24 cellular contexts compared by ENCODE assay signal in genomic region chr10:19572056-19572455, GRCh38.
"Had no signal": no experiment of that assay in that cellular context is flagged by ENCODE, and none has a peak within 500 bp of the region (broad histone marks: within the 10 kb centered on the region; RNA-seq: fewer than 3 reads in every experiment).

No MANE protein-coding gene starts in this region.

- H3K9me3 ChIP-seq: ascending aorta, breast epithelium, esophagus squamous epithelium, gastroesophageal sphincter, heart right ventricle, pancreas, sigmoid colon, transverse colon had no signal

- H3K27me3 ChIP-seq: ascending aorta, breast epithelium, esophagus squamous epithelium, gastroesophageal sphincter, heart right ventricle, pancreas, sigmoid colon, transverse colon had no signal

- H3K4me1 Mint-ChIP-seq: activated CD4-positive, alpha-beta T cell treated with anti-CD3 and anti-CD28 coated beads, Interleukin-2, amount 10 ng/mL, durations not matched to agents 24 days and 14 days; activated naive CD4-positive, alpha-beta T cell treated with anti-CD3 and anti-CD28 coated beads, Interleukin-2, amount 10 ng/mL, durations not matched to agents 7 days and 5 days; activated naive CD8-positive, alpha-beta T cell treated with anti-CD3 and anti-CD28 coated beads, Interleukin-2, amount 50 U/mL, for 24 hours; immature natural killer cell; naive thymus-derived CD4-positive, alpha-beta T cell had no signal

- H3K4me3 Mint-ChIP-seq: activated CD4-positive, alpha-beta T cell treated with anti-CD3 and anti-CD28 coated beads, Interleukin-2, amount 10 ng/mL, durations not matched to agents 24 days and 14 days; activated CD8-positive, alpha-beta T cell treated with anti-CD3 and anti-CD28 coated beads, Interleukin-2, amount 10 ng/mL, durations not matched to agents 7 days and 5 days; activated naive CD4-positive, alpha-beta T cell treated with anti-CD3 and anti-CD28 coated beads, Interleukin-2, amount 10 ng/mL, durations not matched to agents 7 days and 5 days; activated naive CD8-positive, alpha-beta T cell treated with anti-CD3 and anti-CD28 coated beads, Interleukin-2, amount 50 U/mL, for 24 hours; activated T-cell treated with anti-CD3 and anti-CD28 coated beads, Interleukin-2, amount 50 U/mL, for 4 hours; dendritic cell treated with granulocyte-macrophage colony-stimulating factor and Interleukin-4, amounts not matched to agents 40 ng/mL and 50 ng/mL, for 4 days; immature natural killer cell; naive thymus-derived CD4-positive, alpha-beta T cell had no signal

- DNase-seq: activated CD4-positive, alpha-beta T cell treated with anti-CD3 and anti-CD28 coated beads, Interleukin-2, amount 10 ng/mL, durations not matched to agents 24 days and 14 days; activated CD4-positive, CD25-positive, alpha-beta regulatory T cell; activated CD8-positive, alpha-beta T cell treated with anti-CD3 and anti-CD28 coated beads, Interleukin-2, amount 10 ng/mL, durations not matched to agents 7 days and 5 days; activated naive CD4-positive, alpha-beta T cell treated with anti-CD3 and anti-CD28 coated beads, Interleukin-2, amount 10 ng/mL, durations not matched to agents 7 days and 5 days; activated naive CD8-positive, alpha-beta T cell treated with anti-CD3 and anti-CD28 coated beads, Interleukin-2, amount 50 U/mL, for 24 hours; activated T-cell treated with anti-CD3 and anti-CD28 coated beads, Interleukin-2, amount 50 U/mL, for 4 hours; effector CD8-positive, alpha-beta T cell; esophagus squamous epithelium; heart right ventricle; immature natural killer cell; left ventricle myocardium superior; mesendoderm; naive thymus-derived CD4-positive, alpha-beta T cell; pancreas; sigmoid colon; stimulated activated CD8-positive, alpha-beta memory T cell treated with anti-CD3 and anti-CD28 coated beads, Interleukin-4, amount 100 ng/mL, for 48 hours; stimulated activated naive CD4-positive, alpha-beta T cell; T-helper 1 cell; T-helper 9 cell; transverse colon had no signal

- H3K9me3 Mint-ChIP-seq: activated CD4-positive, alpha-beta T cell treated with anti-CD3 and anti-CD28 coated beads, Interleukin-2, amount 10 ng/mL, durations not matched to agents 24 days and 14 days; activated naive CD8-positive, alpha-beta T cell treated with anti-CD3 and anti-CD28 coated beads, Interleukin-2, amount 50 U/mL, for 24 hours had no signal

- H3K4me3 ChIP-seq: ascending aorta, esophagus squamous epithelium, gastroesophageal sphincter, heart right ventricle, pancreas, sigmoid colon, transverse colon had no signal

- ATAC-seq: activated CD8-positive, alpha-beta T cell treated with anti-CD3 and anti-CD28 coated beads, Interleukin-2, amount 10 ng/mL, durations not matched to agents 7 days and 5 days; activated naive CD8-positive, alpha-beta T cell treated with anti-CD3 and anti-CD28 coated beads, Interleukin-2, amount 50 U/mL, for 24 hours; activated T-cell treated with anti-CD3 and anti-CD28 coated beads, Interleukin-2, amount 50 U/mL, for 4 hours; gastroesophageal sphincter; heart right ventricle; left ventricle myocardium superior; naive thymus-derived CD4-positive, alpha-beta T cell; pancreas had no signal

- H3K4me1 ChIP-seq: breast epithelium, esophagus squamous epithelium, pancreas, transverse colon had no signal

- H3K27me3 Mint-ChIP-seq: activated CD4-positive, alpha-beta T cell treated with anti-CD3 and anti-CD28 coated beads, Interleukin-2, amount 10 ng/mL, durations not matched to agents 24 days and 14 days; activated naive CD4-positive, alpha-beta T cell treated with anti-CD3 and anti-CD28 coated beads, Interleukin-2, amount 10 ng/mL, durations not matched to agents 7 days and 5 days; activated naive CD8-positive, alpha-beta T cell treated with anti-CD3 and anti-CD28 coated beads, Interleukin-2, amount 50 U/mL, for 24 hours; dendritic cell treated with granulocyte-macrophage colony-stimulating factor and Interleukin-4, amounts not matched to agents 40 ng/mL and 50 ng/mL, for 4 days; naive thymus-derived CD4-positive, alpha-beta T cell had no signal

- H3K27ac ChIP-seq: heart right ventricle, pancreas, transverse colon had no signal

- H3K27ac Mint-ChIP-seq: activated CD4-positive, alpha-beta T cell treated with anti-CD3 and anti-CD28 coated beads, Interleukin-2, amount 10 ng/mL, durations not matched to agents 24 days and 14 days; activated CD8-positive, alpha-beta T cell treated with anti-CD3 and anti-CD28 coated beads, Interleukin-2, amount 10 ng/mL, durations not matched to agents 7 days and 5 days; activated naive CD4-positive, alpha-beta T cell treated with anti-CD3 and anti-CD28 coated beads, Interleukin-2, amount 10 ng/mL, durations not matched to agents 7 days and 5 days; activated naive CD8-positive, alpha-beta T cell treated with anti-CD3 and anti-CD28 coated beads, Interleukin-2, amount 50 U/mL, for 24 hours; dendritic cell treated with granulocyte-macrophage colony-stimulating factor and Interleukin-4, amounts not matched to agents 40 ng/mL and 50 ng/mL, for 4 days; immature natural killer cell; naive thymus-derived CD4-positive, alpha-beta T cell had no signal

- H3K36me3 ChIP-seq: ascending aorta, breast epithelium, esophagus squamous epithelium, gastroesophageal sphincter, heart right ventricle, pancreas, sigmoid colon, transverse colon had no signal

- H3K36me3 Mint-ChIP-seq: activated naive CD4-positive, alpha-beta T cell treated with anti-CD3 and anti-CD28 coated beads, Interleukin-2, amount 10 ng/mL, durations not matched to agents 7 days and 5 days; immature natural killer cell; naive thymus-derived CD4-positive, alpha-beta T cell had no signal
